In genomic region chr19:18433735-18434398, GRCh38 we compare ENCODE assay signal across 8 cellular contexts. TPM values are rescaled to one million over a fixed set of nuclear protein-coding genes. Genes with fewer than 3 reads are reported as not detected.
DNase-seq lines count a peak whose midpoint lies in the region; ATAC-seq and TF ChIP-seq lines count a peak whose summit lies in the region.

No MANE protein-coding gene starts in this region.

- H3K36me3 ChIP-seq in BLaER1: peaks cover 27% of the 10 kb centered on the region
- H3K36me3 ChIP-seq in NT2/D1 (ENCODE audit: insufficient read depth, insufficient read length, low read length): peaks cover 24% of the 10 kb centered on the region
- no peaks in the 10 kb centered on the region for H3K36me3 ChIP-seq in neural cell (ENCODE audit: insufficient read depth, low read length)

- H3K4me1 ChIP-seq in BLaER1 (peaks cover 75% of the 10 kb centered on the region), NT2/D1 (ENCODE audit: insufficient read depth, insufficient read length) (peaks cover 41% of the 10 kb centered on the region)

- H3K27me3 ChIP-seq in BLaER1: no peaks in the 10 kb centered on the region
- H3K27me3 ChIP-seq in NT2/D1 (ENCODE audit: insufficient read depth, insufficient read length): no peaks in the 10 kb centered on the region
- peaks cover 0 to 15% (median 0%) of the 10 kb centered on the region in 45 donors for H3K27me3 ChIP-seq in dorsolateral prefrontal cortex
- H3K27me3 ChIP-seq in neural cell (ENCODE audit: insufficient read depth, low read depth, low read length): no peaks in the 10 kb centered on the region

- H3F3A ChIP-seq in neural cell (ENCODE audit: insufficient read depth, low read length, poor library complexity, severe bottlenecking): peaks cover 3% of the 10 kb centered on the region

- no peaks in the 10 kb centered on the region for H3K9me2 ChIP-seq in neural cell (ENCODE audit: insufficient read depth, low read length)

- peaks cover 36% of the 10 kb centered on the region for H4K20me1 ChIP-seq in BLaER1
- no peaks in the 10 kb centered on the region for H4K20me1 ChIP-seq in neural cell (ENCODE audit: insufficient read depth)

- no peaks in the 10 kb centered on the region for H3K79me2 ChIP-seq in neural cell (replicated peaks; ENCODE audit: insufficient read depth, low read length)

- no peak for TF ChIP-seq EP300 in neural cell (conservative IDR thresholded peaks at IDR 0.05; ENCODE audit: poor library complexity, severe bottlenecking)

- H3K9ac ChIP-seq in BLaER1: peak overlapping the region; percentile 84
- peak overlapping the region; percentile 72 for H3K9ac ChIP-seq in NT2/D1 (ENCODE audit: insufficient read length, low read depth)
- H3K9ac ChIP-seq in neural cell (ENCODE audit: low read length): peak overlapping the region; percentile 16

- ATAC-seq in HG03196 (IDR thresholded peaks at IDR 0.05; ENCODE audit: unreplicated experiment) (no peak), GM19035 (IDR thresholded peaks at IDR 0.05; ENCODE audit: unreplicated experiment) (no peak)

- intact Hi-C loops in dorsolateral prefrontal cortex (cut with DNase I): no loop called here

- peak overlapping the region; percentile 96 for H3K4me2 ChIP-seq in BLaER1
- H3K4me2 ChIP-seq in neural cell (ENCODE audit: low read length): no peak overlapping the region

- H2AFZ ChIP-seq in neural cell (ENCODE audit: low read depth, low read length): no peak overlapping the region

- no peak for DNase-seq in NT2/D1 (ENCODE audit: low read depth, low spot score)
- no peak for DNase-seq in dorsolateral prefrontal cortex
- no peak for DNase-seq in activated gamma-delta T cell treated with Interleukin-2 at 50 U/mL for 16 hours
- DNase-seq in nucleus accumbens (lab: John Stamatoyannopoulos, UW): no peak

- TF ChIP-seq CTCF in dorsolateral prefrontal cortex (IDR thresholded peaks at IDR 0.05 in 54 of 56, conservative IDR thresholded peaks at IDR 0.05 in 2 of 56; ENCODE audit: low read depth in 1 of 56, partially characterized antibody in 56 of 56) (no peak), neural cell (IDR thresholded peaks at IDR 0.05; ENCODE audit: poor library complexity, severe bottlenecking) (no peak)

- TF ChIP-seq RAD21 in neural cell (conservative IDR thresholded peaks at IDR 0.05): no peak

- H3K4me3 ChIP-seq in BLaER1 (peak overlapping the region; percentile 76), NT2/D1 (ENCODE audit: insufficient read length, low read depth) (peak overlapping the region; percentile 24), dorsolateral prefrontal cortex (peak overlapping the region in 56 of 59 donors; percentile 22 to 69 (median 54)), neural cell (ENCODE audit: low read length) (no peak overlapping the region)

- H3K27ac ChIP-seq in BLaER1 (peak overlapping the region; percentile 74), dorsolateral prefrontal cortex (peak overlapping the region in 28 of 59 donors; percentile 12 to 86 (median 64)), neural cell (ENCODE audit: low read length) (no peak overlapping the region)

- H3K9me3 ChIP-seq in BLaER1 (no peaks in the 10 kb centered on the region), NT2/D1 (ENCODE audit: insufficient read depth, low read length) (no peaks in the 10 kb centered on the region), neural cell (ENCODE audit: low read length) (no peaks in the 10 kb centered on the region)

TF ChIP-seq in neural cell, 6 proteins besides CTCF, POLR2A, EP300 and RAD21:
- TF ChIP-seq EZH2 (IDR thresholded peaks at IDR 0.05; ENCODE audit: borderline replicate concordance, insufficient read depth, low read length, poor library complexity, severe bottlenecking) (no peak), MXI1 (conservative IDR thresholded peaks at IDR 0.05; ENCODE audit: poor library complexity, severe bottlenecking) (no peak), SMC3 (conservative IDR thresholded peaks at IDR 0.05; ENCODE audit: poor library complexity) (no peak), REST (IDR thresholded peaks at IDR 0.05; ENCODE audit: borderline replicate concordance) (no peak), POLR2AphosphoS5 (IDR thresholded peaks at IDR 0.05) (no peak), TAF1 (IDR thresholded peaks at IDR 0.05; ENCODE audit: low read depth) (no peak)
TF ChIP-seq in neural cell: peak in this region for 0.

RNA-seq across cellular contexts. Expression of gene ISYNA1, which starts 4.1 kb away (rescaled TPM):
- total RNA-seq in dorsolateral prefrontal cortex: 100 to 1,000 TPM in 1 of 120 experiments, 10 to 100 TPM in 118, 1 to 10 TPM in 1; 7.4 to 118 (median 26.3) TPM
- 123 and 164 TPM in 2 replicates for polyA plus RNA-seq in neural cell
- polyA minus RNA-seq in neural cell: 47.0 and 53.0 TPM in 2 replicates

RNA-seq across cellular contexts. Expression of gene SSBP4, which starts 14.7 kb away (rescaled TPM):
- total RNA-seq in dorsolateral prefrontal cortex: 100 to 1,000 TPM in 39 of 120 experiments, 10 to 100 TPM in 81; 42.5 to 168 (median 93.8) TPM
- polyA plus RNA-seq in neural cell: 148 and 166 TPM in 2 replicates
- 75.0 and 80.3 TPM in 2 replicates for polyA minus RNA-seq in neural cell

RNA-seq across cellular contexts. Expression of gene LRRC25, which starts 36.4 kb away (rescaled TPM):
- total RNA-seq in dorsolateral prefrontal cortex: 10 to 100 TPM in 1 of 120 experiments, 1 to 10 TPM in 99, under 1 TPM in 19, not detected in 1; 0.44 to 11.8 (median 1.8) TPM
- polyA plus RNA-seq in neural cell: not detected in 2 replicates
- not detected in 2 replicates for polyA minus RNA-seq in neural cell

RNA-seq across cellular contexts. Expression of gene GDF15, which starts 47.9 kb away (rescaled TPM):
- 1 to 10 TPM in 56 of 120 experiments, under 1 TPM in 35, not detected in 29; 0.43 to 7.1 (median 1.2) TPM for total RNA-seq in dorsolateral prefrontal cortex
- 1.6 TPM in 1 of 2 replicates, not detected in the other for polyA plus RNA-seq in neural cell
- polyA minus RNA-seq in neural cell: not detected in 2 replicates

Comparison
In these comparisons a context has a peak if more than half of its experiments do, and no peak if none do; other contexts are left out.
1. H3K9ac ChIP-seq: peak in every context shown above with its lines; median percentile 84 in BLaER1; 72 in NT2/D1; 16 in neural cell.